12 cellular contexts compared by ENCODE assay signal in genomic region chr5:142872795-142873194, GRCh38.
DNase-seq lines count a peak whose midpoint lies in the region; ATAC-seq, FAIRE-seq and TF ChIP-seq lines count a peak whose summit lies in the region.
"Had no signal": no experiment of that assay in that cellular context is flagged by ENCODE, and none has a peak within 500 bp of the region (broad histone marks: within the 10 kb centered on the region; RNA-seq: fewer than 3 reads in every experiment).

No MANE protein-coding gene starts in this region.

- BruUV-seq in HCT116 (replicated peaks; lab: Mats Ljungman, UMichigan) = no TSS peak

- peaks cover 5% of the 10 kb centered on the region; the same call in 1 of the 2 replicates for H3K79me2 ChIP-seq in HCT116 (ENCODE audit: insufficient read depth, low read length)

- RAD21 ChIA-PET in HCT116 (lab: Charles Lee; ENCODE audit: low non-redundant PET in 1 of 2, low total read pairs in 2 of 2, uncharacterized antibody in 2 of 2, unreplicated experiment in 2 of 2) = interaction anchor here in 1 of 2 experiments (1.2 to 1.4 kb wide), 2 partner anchors 124 to 125 kb away, joined by 3 to 4 read pairs; no protein-coding TSS in a partner anchor

- peak; percentile 55 for ATAC-seq in HCT116
- ATAC-seq in RWPE2 (ENCODE audit: low read depth) = peak; percentile 93
- peak; percentile 39 to 74 (median 66) for ATAC-seq in pancreas
- ATAC-seq in GM19395 (IDR thresholded peaks at IDR 0.05; ENCODE audit: unreplicated experiment) = no peak
- no peak for ATAC-seq in GM21717 (IDR thresholded peaks at IDR 0.05; ENCODE audit: unreplicated experiment)
- ATAC-seq: activated CD4-positive, alpha-beta T cell treated with anti-CD3 and anti-CD28 coated beads for 36 hours had no signal

- H3K9me2 ChIP-seq in HCT116 (ENCODE audit: insufficient read depth) = no peaks in the 10 kb centered on the region

- H3K36me3 ChIP-seq in HCT116 (ENCODE audit: control insufficient read depth in 1 of 2, insufficient read depth in 2 of 2, low read length in 2 of 2) (no peaks in the 10 kb centered on the region), RWPE2 (ENCODE audit: low read depth) (no peaks in the 10 kb centered on the region), pancreas (no peaks in the 10 kb centered on the region)

- H2AFZ ChIP-seq in HCT116 (ENCODE audit: low read depth, low read length, poor library complexity, severe bottlenecking) = no peak overlapping the region

- WGBS in pancreas, 2 donors = 28 to 36% methylated on average over 3 of the region's 3 CpGs

- CTCF ChIA-PET in HCT116 (lab: Charles Lee) = interaction anchor here (1.1 to 5.0 kb wide), 4 partner anchors 11 to 159 kb away, joined by 3 to 44 read pairs (median 25); no protein-coding TSS in a partner anchor

- no peak for TF ChIP-seq CTCF in HCT116 (IDR thresholded peaks at IDR 0.05 in 2 of 3, conservative IDR thresholded peaks at IDR 0.05 in 1 of 3; ENCODE audit: borderline replicate concordance in 1 of 3, insufficient read depth in 1 of 3, low read depth in 2 of 3, low read length in 2 of 3)
- no peak for TF ChIP-seq CTCF in RWPE2 (IDR thresholded peaks at IDR 0.05; ENCODE audit: poor library complexity, severe bottlenecking)
- TF ChIP-seq CTCF in fibroblast of pulmonary artery (IDR thresholded peaks at IDR 0.05; ENCODE audit: low read length, missing control alignments) = no peak
- no peak for TF ChIP-seq CTCF in pancreas (IDR thresholded peaks at IDR 0.05)

- no peaks in the 10 kb centered on the region for H4K20me1 ChIP-seq in HCT116 (ENCODE audit: insufficient read depth)

- POLR2A ChIA-PET in HCT116 (lab: Charles Lee) = no interaction called here

- no peak for FAIRE-seq in pancreas (lab: Jason Lieb, UNC)

- H3K4me3 ChIP-seq in HCT116 (replicated peaks in 1 of 2; ENCODE audit: low read depth in 1 of 2, low read length in 2 of 2) (no peak overlapping the region), RWPE2 (ENCODE audit: severe bottlenecking) (no peak overlapping the region), fibroblast of pulmonary artery (replicated peaks; ENCODE audit: low read depth, low read length) (no peak overlapping the region), pancreas (no peak overlapping the region)

- no peak for TF ChIP-seq POLR2A in HCT116 (IDR thresholded peaks at IDR 0.05; ENCODE audit: borderline replicate concordance, extremely low read depth, insufficient read depth, insufficient read length)

- peaks cover 54 to 61% of the 10 kb centered on the region in 2 experiments; a peak in 3 of 4 replicates for H3K4me1 ChIP-seq in HCT116 (ENCODE audit: control insufficient read depth in 1 of 2, insufficient read depth in 2 of 2, low read length in 2 of 2)
- H3K4me1 ChIP-seq in RWPE2 (ENCODE audit: insufficient read depth, poor library complexity, severe bottlenecking) = peaks cover 55% of the 10 kb centered on the region
- peaks cover 27 to 66% (median 64%) of the 10 kb centered on the region in 3 donors for H3K4me1 ChIP-seq in pancreas

- H3K9me3 ChIP-seq in HCT116 (ENCODE audit: control insufficient read depth in 1 of 2, insufficient read depth in 1 of 2, low read depth in 1 of 2, low read length in 2 of 2) (no peaks in the 10 kb centered on the region), RWPE2 (ENCODE audit: severe bottlenecking) (no peaks in the 10 kb centered on the region), pancreas (no peaks in the 10 kb centered on the region)

- H3K27me3 ChIP-seq in HCT116 (ENCODE audit: insufficient read depth, low read length) (no peaks in the 10 kb centered on the region), RWPE2 (ENCODE audit: insufficient read depth, poor library complexity, severe bottlenecking) (no peaks in the 10 kb centered on the region), pancreas (no peaks in the 10 kb centered on the region)

- intact Hi-C loops in HCT116 (cut with micrococcal nuclease) = no loop called here
- intact Hi-C loops in pancreas (cut with DNase I) = loop anchor here in 1 of 3 donors (10.0 kb wide), 1 partner anchor 118 kb away; no protein-coding TSS in a partner anchor

- DNase-seq in HCT116 (ENCODE audit: low read depth, low spot score) (peak; percentile 42), RWPE2 (ENCODE audit: low spot score) (peak; percentile 83), fibroblast of pulmonary artery (ENCODE audit: low read depth) (peak; percentile 70), pancreas (peak; percentile 60 to 75 (median 68)), pons (ENCODE audit: low spot score) (no peak), DMS79 (lab: John Stamatoyannopoulos, UW) (no peak)
- DNase-seq: activated CD4-positive, alpha-beta T cell treated with anti-CD3 and anti-CD28 coated beads for 36 hours; DMS153; H7; NCI-H1694 had no signal

- 0 out of 2 replicates have a peak, but pooled peaks have one; percentile 4 for TF ChIP-seq RAD21 in HCT116 (IDR thresholded peaks at IDR 0.05; ENCODE audit: low read depth)

- H3K27ac ChIP-seq in HCT116 (ENCODE audit: low read depth, low read length) (no peak overlapping the region), RWPE2 (ENCODE audit: poor library complexity, severe bottlenecking) (peak overlapping the region; percentile 37), pancreas (peak overlapping the region in 3 of 4 donors; percentile 9 to 81 (median 62))

- no peak overlapping the region for H3K9ac ChIP-seq in HCT116 (ENCODE audit: low read length)

- H3K4me2 ChIP-seq in HCT116 (ENCODE audit: low read length) = peak overlapping the region; percentile 58

TF ChIP-seq in HCT116, 20 proteins besides CTCF, POLR2A, EP300 and RAD21:
- TF ChIP-seq SP1 (IDR thresholded peaks at IDR 0.05; ENCODE audit: low read depth) (peak; percentile 52), ELF1 (IDR thresholded peaks at IDR 0.05; ENCODE audit: borderline replicate concordance, low read depth) (no peak), REST (IDR thresholded peaks at IDR 0.05; ENCODE audit: low read depth) (no peak), YY1 (IDR thresholded peaks at IDR 0.05; ENCODE audit: extremely low read depth, insufficient replicate concordance, low read depth, low read length) (no peak), POLR2AphosphoS5 (IDR thresholded peaks at IDR 0.05; ENCODE audit: low read depth, low read length) (0 out of 2 replicates have a peak, but pooled peaks have one; percentile 19), JUND (IDR thresholded peaks at IDR 0.05) (0 out of 2 replicates have a peak, but pooled peaks have one; percentile 30), MAX (IDR thresholded peaks at IDR 0.05) (peak; percentile 70; the same call in 1 of the 2 replicates), CBX3 (IDR thresholded peaks at IDR 0.05; ENCODE audit: low read depth) (peak; percentile 63), FOSL1 (IDR thresholded peaks at IDR 0.05; ENCODE audit: low read depth) (peak; percentile 38; the same call in 1 of the 2 replicates)

Comparison
In these comparisons a context has a peak if more than half of its experiments do, and no peak if none do; other contexts are left out.
1. ATAC-seq: peak in HCT116 (single experiment), RWPE2 (single experiment) and pancreas (4 of 4); none in GM19395 (single experiment) and GM21717 (single experiment).
2. DNase-seq: peak in HCT116 (single experiment), RWPE2 (single experiment), fibroblast of pulmonary artery (single experiment) and pancreas (6 of 6); none in pons (single experiment) and DMS79 (single experiment).